Comparison of ENCODE assay signal across 18 cellular contexts in genomic region chr21:35573472-35574389, GRCh38.
DNase-seq lines count a peak whose midpoint lies in the region; FAIRE-seq and TF ChIP-seq lines count a peak whose summit lies in the region.
"Had no signal": no experiment of that assay in that cellular context is flagged by ENCODE, and none has a peak within 500 bp of the region (broad histone marks: within the 10 kb centered on the region; RNA-seq: fewer than 3 reads in every experiment).

No MANE protein-coding gene starts in this region.

- peaks cover 21% of the 10 kb centered on the region for H3K4me1 ChIP-seq in astrocyte (ENCODE audit: insufficient read depth, low read length)
- H3K4me1 ChIP-seq in mesenchymal stem cell (ENCODE audit: control insufficient read depth, insufficient read depth, low read depth, low read length) = peaks cover 5% of the 10 kb centered on the region

- H3K4ac ChIP-seq in mesenchymal stem cell (ENCODE audit: low read depth in 1 of 2, low read length in 2 of 2) = no peak overlapping the region

- no peak overlapping the region for H4K8ac ChIP-seq in mesenchymal stem cell (ENCODE audit: low read length)

- H2BK5ac ChIP-seq in mesenchymal stem cell (ENCODE audit: low read depth, low read length, poor library complexity, severe bottlenecking) = no peak overlapping the region

- H3K4me3 ChIP-seq in astrocyte (ENCODE audit: insufficient read depth, low read depth, low read length) (no peak overlapping the region), fibroblast of the aortic adventitia (ENCODE audit: low read depth, low read length) (no peak overlapping the region), mesenchymal stem cell (ENCODE audit: insufficient read depth in 1 of 2, low read depth in 1 of 2, low read length in 2 of 2) (no peak overlapping the region)
- H3K4me3 ChIP-seq: BLaER1, GM23338, SJSA1 had no signal

- H3K9me3 ChIP-seq in astrocyte (ENCODE audit: insufficient read depth, low read depth, low read length) (no peaks in the 10 kb centered on the region), mesenchymal stem cell (ENCODE audit: control insufficient read depth, low read length) (no peaks in the 10 kb centered on the region)
- H3K9me3 ChIP-seq: BLaER1, SJSA1 had no signal

- WGBS in mesenchymal stem cell = 68% methylated on average over 5 of the region's 6 CpGs

- H3K9ac ChIP-seq in astrocyte (ENCODE audit: low read length) = no peak overlapping the region
- no peak overlapping the region for H3K9ac ChIP-seq in mesenchymal stem cell (ENCODE audit: low read length)
- H3K9ac ChIP-seq: BLaER1 had no signal

- peak; percentile 78 for DNase-seq in EH (ENCODE audit: low read depth)
- peak; percentile 60 for DNase-seq in astrocyte (ENCODE audit: low read depth)
- peak; percentile 73 for DNase-seq in fibroblast of the aortic adventitia (ENCODE audit: low read depth)
- DNase-seq in mesenchymal stem cell = peak; percentile 74
- no peak for DNase-seq in stimulated activated CD4-positive, alpha-beta T cell treated with anti-CD3 and anti-CD28 coated beads, Interleukin-12 subunit alpha, Interleukin-12 subunit beta, amount 100 ng/mL, for 4 hours
- no peak for DNase-seq in activated T-cell treated with anti-CD3 and anti-CD28 coated beads, Interleukin-2, amount 50 U/mL, for 48 hours
- no peak for DNase-seq in DMS114 treated with DMSO at 0.1 percent for 48 hours (lab: John Stamatoyannopoulos, UW; ENCODE audit: unreplicated experiment)
- no peak for DNase-seq in glomerular visceral epithelial cell (ENCODE audit: extremely low spot score)
- DNase-seq: CD8-positive, alpha-beta T cell; DMS79 treated with DMSO at 0.1 percent for 48 hours; NCI-H1105 treated with DMSO at 0.1 percent for 48 hours; NCI-H1930; NCI-H510A; NCI-H774 had no signal

- TF ChIP-seq CTCF in astrocyte (IDR thresholded peaks at IDR 0.05; ENCODE audit: insufficient read depth, low read depth, low read length) (no peak), fibroblast of the aortic adventitia (IDR thresholded peaks at IDR 0.05; ENCODE audit: insufficient read depth, low read length) (no peak)

- peaks cover 22% of the 10 kb centered on the region for H3K4me1 Mint-ChIP-seq in astrocyte (ENCODE audit: low read depth, unreplicated experiment)
- H3K4me1 Mint-ChIP-seq: GM23338 had no signal

- H3K27ac Mint-ChIP-seq in astrocyte (ENCODE audit: unreplicated experiment) = no peak overlapping the region
- H3K27ac Mint-ChIP-seq: CD8-positive, alpha-beta T cell; GM23338 had no signal

- H3K27ac ChIP-seq in astrocyte (ENCODE audit: low read depth, low read length) (no peak overlapping the region), mesenchymal stem cell (ENCODE audit: low read length, poor library complexity, severe bottlenecking) (no peak overlapping the region)
- H3K27ac ChIP-seq: BLaER1, SJSA1 had no signal

- H3K9me3 Mint-ChIP-seq in astrocyte (ENCODE audit: unreplicated experiment) = no peaks in the 10 kb centered on the region
- H3K9me3 Mint-ChIP-seq: CD8-positive, alpha-beta T cell; GM23338 had no signal

- peak overlapping the region in 1 of 2 experiments; percentile 80 for H3K18ac ChIP-seq in mesenchymal stem cell (ENCODE audit: low read depth in 1 of 2, low read length in 2 of 2)

- H3K27me3 ChIP-seq in astrocyte (ENCODE audit: insufficient read depth, low read length) (no peaks in the 10 kb centered on the region), mesenchymal stem cell (ENCODE audit: control insufficient read depth in 1 of 2, insufficient read depth in 1 of 2, low read length in 2 of 2) (no peaks in the 10 kb centered on the region)
- H3K27me3 ChIP-seq: BLaER1, SJSA1 had no signal

- H2BK15ac ChIP-seq in mesenchymal stem cell (ENCODE audit: low read depth, poor library complexity, severe bottlenecking) = no peak overlapping the region

- H4K91ac ChIP-seq in mesenchymal stem cell (ENCODE audit: low read length) = no peak overlapping the region

- no peaks in the 10 kb centered on the region for H3K79me2 ChIP-seq in astrocyte (ENCODE audit: insufficient read depth, low read length)

- FAIRE-seq in astrocyte (lab: Jason Lieb, UNC) = no peak
- FAIRE-seq: G401.6 had no signal

- no peaks in the 10 kb centered on the region for H3K36me3 Mint-ChIP-seq in astrocyte (ENCODE audit: low read depth, unreplicated experiment)
- H3K36me3 Mint-ChIP-seq: CD8-positive, alpha-beta T cell had no signal

- no peak overlapping the region for H2AFZ ChIP-seq in astrocyte (ENCODE audit: low read depth, low read length)
- no peak overlapping the region for H2AFZ ChIP-seq in mesenchymal stem cell (ENCODE audit: low read depth, low read length)
- H2AFZ ChIP-seq: GM23338 had no signal

- peak overlapping the region in 1 of 2 experiments; percentile 69 for H2BK12ac ChIP-seq in mesenchymal stem cell (ENCODE audit: low read length in 2 of 2)

- no peaks in the 10 kb centered on the region for H3K79me1 ChIP-seq in mesenchymal stem cell (replicated peaks; ENCODE audit: low read length, poor library complexity, severe bottlenecking)

- H3K14ac ChIP-seq in mesenchymal stem cell (ENCODE audit: low read length in 2 of 2) = no peak overlapping the region

- no peak overlapping the region for H3K23ac ChIP-seq in mesenchymal stem cell (ENCODE audit: low read length in 2 of 2)

- no peaks in the 10 kb centered on the region for H4K20me1 ChIP-seq in astrocyte (ENCODE audit: insufficient read depth, low read length)
- H4K20me1 ChIP-seq: BLaER1 had no signal

- peak overlapping the region; percentile 43 for H2BK120ac ChIP-seq in mesenchymal stem cell (ENCODE audit: low read depth, low read length)

- H3K4me2 ChIP-seq in astrocyte (ENCODE audit: low read length) (no peak overlapping the region), mesenchymal stem cell (ENCODE audit: low read length, poor library complexity, severe bottlenecking) (no peak overlapping the region)
- H3K4me2 ChIP-seq: BLaER1, GM23338 had no signal

- H2AK5ac ChIP-seq in mesenchymal stem cell (ENCODE audit: low read length, severe bottlenecking) = no peak overlapping the region

- no peaks in the 10 kb centered on the region for H3K27me3 Mint-ChIP-seq in astrocyte (ENCODE audit: low read depth, unreplicated experiment)

- H3K4me3 Mint-ChIP-seq in astrocyte (ENCODE audit: unreplicated experiment) = no peak overlapping the region
- H3K4me3 Mint-ChIP-seq: CD8-positive, alpha-beta T cell; GM23338 had no signal

- no peaks in the 10 kb centered on the region for H3K36me3 ChIP-seq in astrocyte (ENCODE audit: insufficient read depth, low read length)
- H3K36me3 ChIP-seq in mesenchymal stem cell (ENCODE audit: control insufficient read depth in 1 of 2, insufficient read depth in 2 of 2, low read depth in 1 of 2, low read length in 2 of 2) = no peaks in the 10 kb centered on the region
- H3K36me3 ChIP-seq: BLaER1, SJSA1 had no signal

Comparison
In these comparisons a context has a peak if more than half of its experiments do, and no peak if none do; other contexts are left out.
1. DNase-seq: peak in EH (single experiment), astrocyte (single experiment), fibroblast of the aortic adventitia (single experiment) and mesenchymal stem cell (single experiment); none in stimulated activated CD4-positive, alpha-beta T cell treated with anti-CD3 and anti-CD28 coated beads, Interleukin-12 subunit alpha, Interleukin-12 subunit beta, amount 100 ng/mL, for 4 hours (single experiment), activated T-cell treated with anti-CD3 and anti-CD28 coated beads, Interleukin-2, amount 50 U/mL, for 48 hours (0 of 2), DMS114 treated with DMSO at 0.1 percent for 48 hours (single experiment) and glomerular visceral epithelial cell (single experiment).